1 cellular context compared by ENCODE assay signal in genomic region chr1:156676450-156676819, GRCh38.
TF ChIP-seq lines count a peak whose summit lies in the region.

No MANE protein-coding gene starts in this region.

TF ChIP-seq in HCT116, 20 proteins besides CTCF, POLR2A, EP300 and RAD21:
- TF ChIP-seq JUND (IDR thresholded peaks at IDR 0.05) (no peak), ZNF274 (IDR thresholded peaks at IDR 0.05; ENCODE audit: low read depth, low read length) (no peak), CEBPB (IDR thresholded peaks at IDR 0.05; ENCODE audit: low read depth) (no peak)
